ENCODE assay signal across 8 cellular contexts in the genomic region with DNA sequence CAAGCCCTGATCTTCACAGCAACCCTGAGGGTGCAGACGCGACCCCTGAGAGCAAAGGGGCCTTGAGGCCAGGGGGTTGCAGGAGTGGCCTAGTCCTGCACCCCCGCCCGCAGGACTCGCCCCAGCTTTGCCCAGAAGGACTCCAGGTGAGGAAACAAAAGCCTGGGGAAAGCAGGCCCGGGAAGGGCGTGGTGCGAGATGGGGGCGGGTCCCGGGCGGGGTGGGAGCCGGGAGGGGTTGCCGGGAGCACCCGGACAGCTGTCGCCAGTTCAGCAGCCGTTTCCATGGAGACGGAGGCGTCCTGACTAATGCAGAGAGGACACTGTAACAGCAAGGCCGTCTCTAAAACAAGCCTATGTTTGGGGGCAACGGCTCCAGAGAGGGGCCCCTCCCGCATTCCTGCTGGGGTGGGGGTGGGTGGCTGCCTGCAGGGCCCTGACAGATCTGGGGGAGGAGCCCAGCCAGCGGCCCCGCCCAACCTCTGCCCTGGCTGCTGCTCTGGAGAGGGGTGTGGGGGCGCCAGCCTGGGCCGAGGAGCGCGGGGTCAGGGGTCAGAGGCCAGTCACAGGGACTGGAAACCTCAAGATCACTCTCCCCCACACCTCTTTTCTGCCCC. TPM values are rescaled to one million over a fixed set of nuclear protein-coding genes. Genes with fewer than 3 reads are reported as not detected.
A peak's percentile ranks its signal among the peaks of the same experiment; 100 is the strongest.
DNase-seq lines count a peak whose midpoint lies in the region; ATAC-seq and TF ChIP-seq lines count a peak whose summit lies in the region.

No MANE protein-coding gene starts in this region.

- H3K27me3 Mint-ChIP-seq in WTC11 (ENCODE audit: low read depth): peaks cover 57% of the 10 kb centered on the region

- DNase-seq in COLO668 (lab: John Stamatoyannopoulos, UW; ENCODE audit: unreplicated experiment) (peak; percentile 97), NCI-H1436 (lab: John Stamatoyannopoulos, UW) (peak; percentile 93), WTC11 (ENCODE audit: low spot score) (peak; percentile 88), right atrium auricular region (ENCODE audit: low spot score) (peak; percentile 94), sciatic nerve (ENCODE audit: low spot score) (peak; percentile 80)

- ATAC-seq in WTC11: peak; percentile 27
- peak; percentile 18 for ATAC-seq in sciatic nerve
- no peak for ATAC-seq in HG02852 (IDR thresholded peaks at IDR 0.05; ENCODE audit: unreplicated experiment)
- no peak for ATAC-seq in HG02884 (IDR thresholded peaks at IDR 0.05; ENCODE audit: unreplicated experiment)
- ATAC-seq in HG03469 (IDR thresholded peaks at IDR 0.05; ENCODE audit: unreplicated experiment): no peak

- no peaks in the 10 kb centered on the region for H3K9me3 Mint-ChIP-seq in WTC11

- POLR2A ChIA-PET in WTC11 (lab: Charles Lee): no interaction called here

- CTCF ChIA-PET in WTC11 (lab: Charles Lee): interaction anchor here (0.5 to 6.8 kb wide), 18 partner anchors 9 to 433 kb away, joined by 3 to 65 read pairs (median 3); partner anchors contain the start of genes ATP6V0D1, KCTD19, LRRC36 and TMEM208

- no peaks in the 10 kb centered on the region for H3K36me3 ChIP-seq in right atrium auricular region

- H3K36me3 Mint-ChIP-seq in WTC11: no peaks in the 10 kb centered on the region

- TF ChIP-seq CTCF in WTC11 (IDR thresholded peaks at IDR 0.05) (no peak), right atrium auricular region (IDR thresholded peaks at IDR 0.05) (no peak)

- intact Hi-C loops in sciatic nerve (cut with DNase I): no loop called here

- no peak overlapping the region for H3K4me3 ChIP-seq in right atrium auricular region

- no peaks in the 10 kb centered on the region for H3K27me3 ChIP-seq in right atrium auricular region

- peak overlapping the region; percentile 47; the same call in 1 of the 2 replicates for H3K4me3 Mint-ChIP-seq in WTC11

- no peak overlapping the region for H3K27ac Mint-ChIP-seq in WTC11

- H3K4me1 Mint-ChIP-seq in WTC11: peaks cover 23% of the 10 kb centered on the region

- H3K4me1 ChIP-seq in right atrium auricular region: peaks cover 0 to 86% of the 10 kb centered on the region in 2 donors

- peak overlapping the region; percentile 67 to 71 for H3K27ac ChIP-seq in right atrium auricular region

- H3K9me3 ChIP-seq in right atrium auricular region: no peaks in the 10 kb centered on the region

TF ChIP-seq in WTC11, 78 proteins besides CTCF, POLR2A, EP300 and RAD21:
- TF ChIP-seq ARID4B (CRISPR knock-in tag; IDR thresholded peaks at IDR 0.05; ENCODE audit: borderline replicate concordance) (0 out of 2 replicates have a peak, but pooled peaks have one; percentile 38), GABPB1 (CRISPR knock-in tag; IDR thresholded peaks at IDR 0.05) (no peak), GRHL2 (CRISPR knock-in tag; IDR thresholded peaks at IDR 0.05; ENCODE audit: insufficient replicate concordance, severe bottlenecking) (no peak), GTF2I (CRISPR knock-in tag; conservative IDR thresholded peaks at IDR 0.05) (no peak)

RNA-seq across cellular contexts. Expression of gene TPPP3, which starts 3.0 kb away (rescaled TPM):
- total RNA-seq in WTC11 (2021) (0.57 to 0.74 TPM (median 0.64 TPM) in 3 replicates), right atrium auricular region (10 to 100 TPM; 24.1 to 56.4 TPM), sciatic nerve (12.5 TPM)

RNA-seq across cellular contexts. Expression of gene ZDHHC1, which starts 20.0 kb away (rescaled TPM):
- total RNA-seq in WTC11 (2021): 4.2 to 4.9 TPM (median 4.6 TPM) in 3 replicates
- 10 to 100 TPM in 1 of 2 donors, 1 to 10 TPM in 1; 8.9 to 11.8 TPM for total RNA-seq in right atrium auricular region
- 16.3 TPM for total RNA-seq in sciatic nerve

RNA-seq across cellular contexts. Expression of gene HSD11B2, which starts 34.7 kb away (rescaled TPM):
- total RNA-seq in WTC11 (2021) (33.4 to 38.3 TPM (median 36.4 TPM) in 3 replicates), right atrium auricular region (not detected), sciatic nerve (0.53 TPM)

Comparison
In these comparisons a context has a peak if more than half of its experiments do, and no peak if none do; other contexts are left out.
1. ATAC-seq: peak in WTC11 (single experiment) and sciatic nerve (single experiment); none in HG02852 (single experiment), HG02884 (single experiment) and HG03469 (single experiment).
2. RNA of gene HSD11B2, which starts 34.7 kb away (total RNA-seq): 33.4 to 38.3 TPM in WTC11; 0.53 TPM in sciatic nerve (single experiment) and not detected in right atrium auricular region; every median in the first group is over 10 times any median in the second.
3. Peak in every context shown above with its lines, with median percentiles within 50 percentile points of each other: DNase-seq.